20 cellular contexts compared by ENCODE assay signal in the genomic region with DNA sequence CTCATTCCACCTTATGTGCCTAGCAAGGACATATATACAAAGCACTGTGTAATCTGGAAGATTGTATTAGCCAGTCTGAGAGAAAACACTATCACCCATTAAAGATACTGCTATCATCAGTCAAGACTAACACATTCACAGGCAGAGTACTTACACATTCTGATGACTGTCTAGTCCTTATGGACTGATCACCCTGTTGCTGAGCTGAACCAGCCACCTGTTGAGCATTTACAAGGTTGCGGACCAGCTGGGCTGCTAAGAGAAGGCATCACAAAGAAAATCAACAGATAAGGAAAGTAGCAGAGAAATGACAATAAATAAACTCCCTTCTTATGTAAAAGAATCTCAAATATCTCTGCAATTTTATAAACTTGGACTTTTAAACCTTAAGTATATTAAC. TPM values are rescaled to one million over a fixed set of nuclear protein-coding genes. Genes with fewer than 3 reads are reported as not detected.
A peak's percentile ranks its signal among the peaks of the same experiment; 100 is the strongest.
DNase-seq lines count a peak whose midpoint lies in the region; ATAC-seq, FAIRE-seq and TF ChIP-seq lines count a peak whose summit lies in the region.
"Had no signal": no experiment of that assay in that cellular context is flagged by ENCODE, and none has a peak within 500 bp of the region (broad histone marks: within the 10 kb centered on the region; RNA-seq: fewer than 3 reads in every experiment).

No MANE protein-coding gene starts in this region.

- intact Hi-C loops in K562 (cut with micrococcal nuclease): no loop called here

- no peaks in the 10 kb centered on the region for H3K9me3 ChIP-seq in K562 (replicated peaks; ENCODE audit: control insufficient read depth, insufficient read depth, low read depth, low read length)
- H3K9me3 ChIP-seq: BLaER1 treated with 17β-estradiol and CSF1 and Interleukin-3, amounts not matched to agents 10 nM and 100 nM had no signal

- H3K4me1 ChIP-seq in K562 (replicated peaks in 1 of 2; ENCODE audit: control insufficient read depth in 2 of 2, insufficient read depth in 2 of 2, low read length in 2 of 2): no peaks in the 10 kb centered on the region

- no peak overlapping the region for H3K4me3 ChIP-seq in K562
- H3K4me3 ChIP-seq: BLaER1 treated with 17β-estradiol and CSF1 and Interleukin-3, amounts not matched to agents 10 nM and 100 nM had no signal

- H3K27me3 ChIP-seq in K562 (ENCODE audit: control insufficient read depth in 2 of 2, insufficient read depth in 2 of 2, low read length in 2 of 2): no peaks in the 10 kb centered on the region
- H3K27me3 ChIP-seq: BLaER1 treated with 17β-estradiol and CSF1 and Interleukin-3, amounts not matched to agents 10 nM and 100 nM had no signal

- no peaks in the 10 kb centered on the region for H3K79me2 ChIP-seq in K562 (ENCODE audit: control insufficient read depth, insufficient read depth, low read length)

- peaks cover 21% of the 10 kb centered on the region for H3K36me3 Mint-ChIP-seq in activated naive CD4-positive, alpha-beta T cell treated with anti-CD3 and anti-CD28 coated beads, Interleukin-2, amount 50 U/mL, for 24 hours
- peaks cover 24% of the 10 kb centered on the region for H3K36me3 Mint-ChIP-seq in progenitor cell of endocrine pancreas (ENCODE audit: insufficient read depth)
- H3K36me3 Mint-ChIP-seq in T-helper 2 cell treated with Interferon-gamma antibody and Interleukin-4, amounts not matched to agents 5 μg/mL and 100 μg/mL, for 36 hours (ENCODE audit: low read depth): peaks cover 31% of the 10 kb centered on the region

- DNase-seq in activated naive CD4-positive, alpha-beta T cell treated with Interleukin-2 at 50 U/mL for 16 hours: no peak
- DNase-seq in H54 (ENCODE audit: insufficient read length, low spot score) (no peak), K562 (ENCODE audit: extremely low read depth in 1 of 4, low spot score in 3 of 4) (no peak), progenitor cell of endocrine pancreas (ENCODE audit: low spot score, unreplicated experiment) (no peak)
- DNase-seq in T-helper 2 cell treated with Interferon-gamma antibody and Interleukin-4, amounts not matched to agents 5 μg/mL and 100 μg/mL, for 36 hours (ENCODE audit: low spot score): no peak
- no peak for DNase-seq in activated CD4-positive, alpha-beta T cell treated with anti-CD3 and anti-CD28 coated beads, Interleukin-2, amount 50 U/mL, for 1 hour
- DNase-seq: Calu3; CD8-positive, alpha-beta T cell; DMS79 treated with DMSO at 0.1 percent for 48 hours; GF-D8; H7 had no signal

- no peak for TF ChIP-seq CTCF in K562 (IDR thresholded peaks at IDR 0.05 in 2 of 3, conservative IDR thresholded peaks at IDR 0.05 in 1 of 3; ENCODE audit: insufficient read depth in 2 of 3, low read depth in 1 of 3, low read length in 3 of 3)
- no peak for TF ChIP-seq CTCF in progenitor cell of endocrine pancreas (IDR thresholded peaks at IDR 0.05; ENCODE audit: unreplicated experiment)

- TF ChIP-seq EP300 in K562 (IDR thresholded peaks at IDR 0.05; ENCODE audit: low read length): no peak

- no peak overlapping the region for H3K4me3 Mint-ChIP-seq in activated naive CD4-positive, alpha-beta T cell treated with anti-CD3 and anti-CD28 coated beads, Interleukin-2, amount 50 U/mL, for 24 hours
- H3K4me3 Mint-ChIP-seq in progenitor cell of endocrine pancreas (ENCODE audit: low read depth): no peak overlapping the region
- no peak overlapping the region for H3K4me3 Mint-ChIP-seq in T-helper 2 cell treated with Interferon-gamma antibody and Interleukin-4, amounts not matched to agents 5 μg/mL and 100 μg/mL, for 36 hours
- H3K4me3 Mint-ChIP-seq: B cell; CD8-positive, alpha-beta T cell; IgD-negative memory B cell had no signal

- peak overlapping the region; percentile 24 for H3K27ac Mint-ChIP-seq in activated naive CD4-positive, alpha-beta T cell treated with anti-CD3 and anti-CD28 coated beads, Interleukin-2, amount 50 U/mL, for 24 hours
- peak overlapping the region; percentile 43 for H3K27ac Mint-ChIP-seq in progenitor cell of endocrine pancreas
- no peak overlapping the region for H3K27ac Mint-ChIP-seq in T-helper 2 cell treated with Interferon-gamma antibody and Interleukin-4, amounts not matched to agents 5 μg/mL and 100 μg/mL, for 36 hours
- H3K27ac Mint-ChIP-seq: B cell; CD8-positive, alpha-beta T cell had no signal

- peaks cover 57% of the 10 kb centered on the region for H3K36me3 ChIP-seq in K562 (ENCODE audit: control insufficient read depth, insufficient read depth, low read length)

- H3K9ac ChIP-seq in K562 (ENCODE audit: insufficient read depth in 1 of 2, low read depth in 2 of 2, low read length in 2 of 2): no peak overlapping the region
- H3K9ac ChIP-seq: BLaER1 treated with 17β-estradiol and CSF1 and Interleukin-3, amounts not matched to agents 10 nM and 100 nM had no signal

- H2AFZ ChIP-seq in K562 (ENCODE audit: low read depth, low read length): no peak overlapping the region

- ATAC-seq in K562 (no peak), GM18907 (IDR thresholded peaks at IDR 0.05; ENCODE audit: unreplicated experiment) (no peak)
- ATAC-seq: CD8-positive, alpha-beta T cell; HCT116 had no signal

- H3K9me3 Mint-ChIP-seq in activated naive CD4-positive, alpha-beta T cell treated with anti-CD3 and anti-CD28 coated beads, Interleukin-2, amount 50 U/mL, for 24 hours: no peaks in the 10 kb centered on the region
- no peaks in the 10 kb centered on the region for H3K9me3 Mint-ChIP-seq in progenitor cell of endocrine pancreas (ENCODE audit: low read depth)
- H3K9me3 Mint-ChIP-seq in T-helper 2 cell treated with Interferon-gamma antibody and Interleukin-4, amounts not matched to agents 5 μg/mL and 100 μg/mL, for 36 hours: no peaks in the 10 kb centered on the region
- H3K9me3 Mint-ChIP-seq: CD8-positive, alpha-beta T cell; IgD-negative memory B cell had no signal

- H3K27me3 Mint-ChIP-seq in activated naive CD4-positive, alpha-beta T cell treated with anti-CD3 and anti-CD28 coated beads, Interleukin-2, amount 50 U/mL, for 24 hours: no peaks in the 10 kb centered on the region
- H3K27me3 Mint-ChIP-seq in progenitor cell of endocrine pancreas: no peaks in the 10 kb centered on the region
- no peaks in the 10 kb centered on the region for H3K27me3 Mint-ChIP-seq in T-helper 2 cell treated with Interferon-gamma antibody and Interleukin-4, amounts not matched to agents 5 μg/mL and 100 μg/mL, for 36 hours (ENCODE audit: low read depth)
- H3K27me3 Mint-ChIP-seq: B cell, IgD-negative memory B cell had no signal

- POLR2A ChIA-PET in K562 (lab: Yijun Ruan, JAX): interaction anchor here (0.6 kb wide), 2 partner anchors 20 to 192 kb away, joined by 4 read pairs; no protein-coding TSS in a partner anchor

- no peak for TF ChIP-seq RAD21 in K562 (CRISPR knock-in tag; conservative IDR thresholded peaks at IDR 0.05 in 1 of 2, IDR thresholded peaks at IDR 0.05 in 1 of 2)

- in situ Hi-C loops in K562 (cut with MboI): no loop called here

- no peaks in the 10 kb centered on the region for H3K9me1 ChIP-seq in K562 (ENCODE audit: control insufficient read depth, insufficient read depth, low read length)

- CTCF ChIA-PET in K562 (lab: Yijun Ruan, JAX; ENCODE audit: low intra/inter-chr PET ratio): no interaction called here

- no peak for TF ChIP-seq POLR2A in H54 (IDR thresholded peaks at IDR 0.05; ENCODE audit: low read depth, low read length)
- TF ChIP-seq POLR2A in K562 (conservative IDR thresholded peaks at IDR 0.05): no peak

- no peaks in the 10 kb centered on the region for H4K20me1 ChIP-seq in K562 (replicated peaks; ENCODE audit: control insufficient read depth, insufficient read depth, low read length)
- H4K20me1 ChIP-seq: BLaER1 treated with 17β-estradiol and CSF1 and Interleukin-3, amounts not matched to agents 10 nM and 100 nM had no signal

- H3K4me1 Mint-ChIP-seq in activated naive CD4-positive, alpha-beta T cell treated with anti-CD3 and anti-CD28 coated beads, Interleukin-2, amount 50 U/mL, for 24 hours: no peaks in the 10 kb centered on the region
- no peaks in the 10 kb centered on the region for H3K4me1 Mint-ChIP-seq in progenitor cell of endocrine pancreas (ENCODE audit: low read depth)
- no peaks in the 10 kb centered on the region for H3K4me1 Mint-ChIP-seq in T-helper 2 cell treated with Interferon-gamma antibody and Interleukin-4, amounts not matched to agents 5 μg/mL and 100 μg/mL, for 36 hours (ENCODE audit: low read depth)
- H3K4me1 Mint-ChIP-seq: B cell, IgD-negative memory B cell had no signal

- H3K27ac ChIP-seq in K562 (ENCODE audit: extremely low read depth, low read depth, low read length): no peak overlapping the region
- H3K27ac ChIP-seq: BLaER1 treated with 17β-estradiol and CSF1 and Interleukin-3, amounts not matched to agents 10 nM and 100 nM had no signal

- WGBS in K562 (ENCODE audit: insufficient coverage, low coverage, missing lambda C conversion rate): 100% methylated on average over 1 of the region's 1 CpG

- no peak overlapping the region for H3K4me2 ChIP-seq in K562 (ENCODE audit: insufficient read depth, low read length)
- H3K4me2 ChIP-seq: BLaER1 treated with 17β-estradiol and CSF1 and Interleukin-3, amounts not matched to agents 10 nM and 100 nM had no signal

- FAIRE-seq in H54 (lab: Jason Lieb, UNC) (peak; percentile 33), K562 (lab: Jason Lieb, UNC) (peak; percentile 19)
- FAIRE-seq: GM19239, HepG2, HTR-8/SVneo had no signal

- no TSS peak for BruUV-seq in K562 (replicated peaks; lab: Mats Ljungman, UMichigan)

RNA-seq across cellular contexts. Expression of a gene that starts 30.8 kb away (rescaled TPM):
- 109 and 156 TPM in 2 replicates for total RNA-seq in K562 (2011; cell fraction: chromatin; rRNA removed; ENCODE audit: low replicate concordance)
- 69.1 and 85.2 TPM in 2 replicates for total RNA-seq in K562 (2011; cell fraction: nucleolus; rRNA removed)
- 122 and 176 TPM in 2 replicates for total RNA-seq in K562 (2011; cell fraction: nucleoplasm; rRNA removed)
- total RNA-seq in K562 (2014; rRNA removed) (53.6 and 64.4 TPM in 2 replicates), K562 (2014; rRNA removed; fragmentation: Illumina TruSeq; extraction: Trizol) (67.5 and 71.8 TPM in 2 replicates), K562 (2015; rRNA removed; fragmentation: Illumina TruSeq; extraction: Trizol) (51.0 and 58.7 TPM in 2 replicates), K562 (2021) (115 and 122 TPM in 2 replicates), progenitor cell of endocrine pancreas (62.7 and 62.9 TPM in 2 replicates)
- polyA plus RNA-seq in K562 (2011; rRNA removed) (89.2 and 108 TPM in 2 replicates), K562 (2014; fragmentation: Illumina TruSeq; extraction: Trizol) (120 and 133 TPM in 2 replicates), K562 (2014; fragmentation: Nextera tagmentation; extraction: Ambion mirVana) (100 to 1,000 TPM; 126 to 198 TPM), K562 (2014; rRNA removed) (54.8 and 58.6 TPM in 2 replicates)
- 37.6 and 47.6 TPM in 2 replicates for polyA plus RNA-seq in K562 (2011; cell fraction: cytosol; rRNA removed)
- 109 and 157 TPM in 2 replicates for polyA plus RNA-seq in K562 (2011; cell fraction: nucleus; rRNA removed)
- 86.3 and 96.6 TPM in 2 replicates for polyA plus RNA-seq in K562 (2012)
- 138 and 184 TPM in 2 replicates for polyA minus RNA-seq in K562 (2011; rRNA and poly(A)+ RNA removed)
- 40.4 and 45.1 TPM in 2 replicates for polyA minus RNA-seq in K562 (2011; cell fraction: cytosol; rRNA and poly(A)+ RNA removed)
- 43.6 and 99.0 TPM in 2 replicates for polyA minus RNA-seq in K562 (2011; cell fraction: nucleus; rRNA and poly(A)+ RNA removed)

RNA-seq across cellular contexts. Expression of a gene that starts 31.0 kb away (rescaled TPM):
- total RNA-seq in K562 (2011; cell fraction: chromatin; rRNA removed; ENCODE audit: low replicate concordance): 88.1 and 106 TPM in 2 replicates
- total RNA-seq in K562 (2011; cell fraction: nucleolus; rRNA removed): 51.9 and 58.0 TPM in 2 replicates
- 48.1 and 55.9 TPM in 2 replicates for total RNA-seq in K562 (2011; cell fraction: nucleoplasm; rRNA removed)
- total RNA-seq in K562 (2014; rRNA removed) (70.5 and 74.5 TPM in 2 replicates), K562 (2014; rRNA removed; fragmentation: Illumina TruSeq; extraction: Trizol) (66.7 and 69.9 TPM in 2 replicates), K562 (2015; rRNA removed; fragmentation: Illumina TruSeq; extraction: Trizol) (66.6 and 69.7 TPM in 2 replicates), K562 (2021) (65.8 and 72.0 TPM in 2 replicates), progenitor cell of endocrine pancreas (10.5 and 11.0 TPM in 2 replicates)
- polyA plus RNA-seq in K562 (2011; rRNA removed) (80.7 and 91.8 TPM in 2 replicates), K562 (2014; fragmentation: Illumina TruSeq; extraction: Trizol) (82.6 and 91.6 TPM in 2 replicates), K562 (2014; fragmentation: Nextera tagmentation; extraction: Ambion mirVana) (10 to 100 TPM; 26.4 to 46.9 TPM), K562 (2014; rRNA removed) (61.7 and 63.5 TPM in 2 replicates)
- 59.6 and 80.5 TPM in 2 replicates for polyA plus RNA-seq in K562 (2011; cell fraction: cytosol; rRNA removed)
- 53.3 and 69.5 TPM in 2 replicates for polyA plus RNA-seq in K562 (2011; cell fraction: nucleus; rRNA removed)
- 42.5 and 53.0 TPM in 2 replicates for polyA plus RNA-seq in K562 (2012)
- 103 and 109 TPM in 2 replicates for polyA minus RNA-seq in K562 (2011; rRNA and poly(A)+ RNA removed)
- 47.2 and 49.7 TPM in 2 replicates for polyA minus RNA-seq in K562 (2011; cell fraction: cytosol; rRNA and poly(A)+ RNA removed)
- 26.9 and 57.0 TPM in 2 replicates for polyA minus RNA-seq in K562 (2011; cell fraction: nucleus; rRNA and poly(A)+ RNA removed)
